26 cellular contexts compared by ENCODE assay signal in the genomic region with DNA sequence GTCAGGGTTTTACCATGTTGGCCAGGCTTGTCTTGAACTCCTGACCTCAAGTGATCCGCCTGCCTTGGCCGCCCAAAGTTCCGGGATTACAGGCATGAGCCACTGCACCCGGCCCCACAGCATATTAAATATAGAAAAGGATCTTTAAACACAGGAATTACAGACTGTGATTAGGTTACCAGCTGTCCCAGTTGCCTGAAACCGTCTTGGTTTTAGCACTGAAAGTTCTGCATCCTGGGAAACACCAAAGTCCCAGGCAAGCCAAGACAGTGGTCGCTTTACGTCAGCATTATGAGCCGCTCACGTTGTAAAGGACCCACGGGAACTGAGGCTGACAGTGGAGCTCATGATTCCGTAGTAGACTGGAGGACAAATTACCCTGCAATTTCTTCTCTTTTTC.
"Had no signal": no experiment of that assay in that cellular context is flagged by ENCODE, and none has a peak within 500 bp of the region (broad histone marks: within the 10 kb centered on the region; RNA-seq: fewer than 3 reads in every experiment).

No MANE protein-coding gene starts in this region.

- ATAC-seq: activated CD4-positive, alpha-beta T cell treated with anti-CD3 and anti-CD28 coated beads for 36 hours; activated CD8-positive, alpha-beta memory T cell treated with anti-CD3 and anti-CD28 coated beads, Interleukin-2, amount 10 ng/mL, durations not matched to agents 7 days and 5 days; activated CD8-positive, alpha-beta T cell treated with anti-CD3 and anti-CD28 coated beads, Interleukin-2, amount 10 ng/mL, durations not matched to agents 7 days and 5 days; activated naive CD8-positive, alpha-beta T cell treated with anti-CD3 and anti-CD28 coated beads, Interleukin-2, amount 50 U/mL, for 24 hours; body of pancreas; esophagus mucosa; foreskin keratinocyte; gastroesophageal sphincter had no signal

- H3K4me3 ChIP-seq: adrenal gland, body of pancreas, colonic mucosa, gastroesophageal sphincter had no signal

- H3K4me1 ChIP-seq: adrenal gland, body of pancreas, colonic mucosa, foreskin keratinocyte, gastroesophageal sphincter had no signal

- H3K27me3 ChIP-seq: adrenal gland, body of pancreas, colonic mucosa, foreskin keratinocyte, gastroesophageal sphincter had no signal

- H3K27ac ChIP-seq: adrenal gland, body of pancreas, colonic mucosa, foreskin keratinocyte, gastroesophageal sphincter had no signal

- DNase-seq: activated CD4-positive, alpha-beta memory T cell treated with anti-CD3 and anti-CD28 coated beads for 36 hours; activated CD4-positive, alpha-beta T cell treated with anti-CD3 and anti-CD28 coated beads for 36 hours; activated CD4-positive, alpha-beta T cell treated with anti-CD3 and anti-CD28 coated beads, Interleukin-2, amount 10 ng/mL, durations not matched to agents 24 days and 14 days; activated CD4-positive, CD25-positive, alpha-beta regulatory T cell; activated CD4-positive, CD25-positive, alpha-beta regulatory T cell treated with anti-CD3 and anti-CD28 coated beads, Interleukin-2, amount 50 U/mL, for 72 hours; activated CD8-positive, alpha-beta memory T cell treated with anti-CD3 and anti-CD28 coated beads, Interleukin-2, amount 10 ng/mL, durations not matched to agents 7 days and 5 days; activated CD8-positive, alpha-beta memory T cell treated with anti-CD3 and anti-CD28 coated beads, Interleukin-2, amount 50 U/mL, for 4 hours; activated CD8-positive, alpha-beta T cell treated with anti-CD3 and anti-CD28 coated beads, Interleukin-2, amount 10 ng/mL, durations not matched to agents 7 days and 5 days; activated effector memory CD4-positive, alpha-beta T cell treated with anti-CD3 and anti-CD28 coated beads, Interleukin-2, amount 50 U/mL, for 16 hours; activated naive CD4-positive, alpha-beta T cell treated with anti-CD3 and anti-CD28 coated beads for 36 hours; activated naive CD8-positive, alpha-beta T cell treated with anti-CD3 and anti-CD28 coated beads for 36 hours; activated naive CD8-positive, alpha-beta T cell treated with anti-CD3 and anti-CD28 coated beads, Interleukin-2, amount 50 U/mL, for 24 hours; activated T-cell treated with anti-CD3 and anti-CD28 coated beads, Interleukin-2, amount 50 U/mL, for 1 hour; activated T-cell treated with anti-CD3 and anti-CD28 coated beads, Interleukin-2, amount 50 U/mL, for 48 hours; adrenal gland; aorta; body of pancreas; central memory CD4-positive, alpha-beta T cell; cerebellar nuclear complex; colonic mucosa; effector CD8-positive, alpha-beta T cell; endodermal cell; foreskin keratinocyte; T-helper 2 cell had no signal

- H3K36me3 ChIP-seq: adrenal gland, colonic mucosa, gastroesophageal sphincter had no signal

- H3K9me3 ChIP-seq: adrenal gland, body of pancreas, colonic mucosa, gastroesophageal sphincter had no signal
